Comparison of ENCODE assay signal across 13 cellular contexts in the genomic region with DNA sequence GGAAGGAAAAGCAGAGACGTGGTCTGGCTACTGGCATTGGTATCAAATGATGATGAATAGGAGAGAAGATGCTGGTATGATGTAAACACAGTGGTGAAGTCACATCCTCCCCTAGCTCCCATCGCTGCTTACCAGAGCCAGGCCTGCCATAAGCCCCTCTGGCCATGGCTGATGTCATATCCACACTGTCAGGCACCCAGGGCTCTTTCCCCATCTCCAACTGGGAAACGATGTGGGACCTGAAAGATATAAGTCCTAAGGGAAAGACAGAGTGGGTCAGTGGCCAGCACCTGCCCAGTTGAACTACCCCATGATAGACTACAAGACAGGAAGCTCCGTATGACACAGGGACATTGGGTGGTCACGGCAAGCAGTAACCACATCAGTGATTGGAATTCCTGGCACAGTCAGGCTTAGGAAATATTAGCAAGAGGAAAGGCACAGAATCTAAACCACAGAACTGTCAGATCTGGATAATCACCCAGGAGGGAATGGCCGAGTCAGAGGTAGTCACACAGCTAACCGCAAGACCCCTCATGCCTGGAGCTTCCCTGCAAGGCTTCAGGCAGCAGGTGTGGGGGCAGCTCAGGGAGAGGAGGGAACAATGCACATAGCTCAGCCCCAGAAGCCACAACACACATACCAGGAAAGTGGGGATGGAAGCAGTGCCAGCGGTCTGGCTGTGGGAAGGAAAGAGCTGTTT. TPM values are rescaled to one million over a fixed set of nuclear protein-coding genes. Genes with fewer than 3 reads are reported as not detected.
DNase-seq lines count a peak whose midpoint lies in the region; ATAC-seq, FAIRE-seq and TF ChIP-seq lines count a peak whose summit lies in the region.
"Had no signal": no experiment of that assay in that cellular context is flagged by ENCODE, and none has a peak within 500 bp of the region (broad histone marks: within the 10 kb centered on the region; RNA-seq: fewer than 3 reads in every experiment).

No MANE protein-coding gene starts in this region.

- TF ChIP-seq CTCF in fibroblast of mammary gland (conservative IDR thresholded peaks at IDR 0.05; ENCODE audit: control insufficient read depth, insufficient read depth, low read depth, low read length) (no peak), spleen (IDR thresholded peaks at IDR 0.05 in 8 of 11, conservative IDR thresholded peaks at IDR 0.05 in 3 of 11) (no peak)

- H3K9me3 ChIP-seq in spleen (peaks cover 36 to 73% (median 71%) of the 10 kb centered on the region in 8 donors), aorta (ENCODE audit: control insufficient read depth, low read length) (peaks cover 33% of the 10 kb centered on the region)

- H3K27ac Mint-ChIP-seq in activated naive CD4-positive, alpha-beta T cell treated with anti-CD3 and anti-CD28 coated beads, Interleukin-2, amount 50 U/mL, for 24 hours: peak overlapping the region; percentile 55

- 93 to 97% (median 94%) methylated on average over 8 of the region's 8 CpGs for WGBS in spleen, 5 donors
- WGBS in aorta, 2 donors: 96% methylated on average over 8 of the region's 8 CpGs

- H3K4me3 ChIP-seq in fibroblast of mammary gland (ENCODE audit: control insufficient read depth, low read depth, low read length) (no peak overlapping the region), spleen (peak overlapping the region in 1 of 8 donors; percentile 38), aorta (ENCODE audit: low read length in 2 of 2) (no peak overlapping the region)

- H3K27me3 ChIP-seq in spleen (replicated peaks in 1 of 7) (no peaks in the 10 kb centered on the region), aorta (ENCODE audit: control insufficient read depth in 1 of 2, insufficient read depth in 2 of 2, low read length in 1 of 2) (no peaks in the 10 kb centered on the region)

- H3K36me3 Mint-ChIP-seq in activated naive CD4-positive, alpha-beta T cell treated with anti-CD3 and anti-CD28 coated beads, Interleukin-2, amount 50 U/mL, for 24 hours: peaks cover 61% of the 10 kb centered on the region

- H3K4me1 Mint-ChIP-seq in activated naive CD4-positive, alpha-beta T cell treated with anti-CD3 and anti-CD28 coated beads, Interleukin-2, amount 50 U/mL, for 24 hours: peaks cover 31% of the 10 kb centered on the region

- H3K36me3 ChIP-seq in spleen: peaks cover 26 to 69% (median 50%) of the 10 kb centered on the region in 6 donors
- peaks cover 6 to 25% of the 10 kb centered on the region in 2 donors for H3K36me3 ChIP-seq in aorta (ENCODE audit: control insufficient read depth in 1 of 2, insufficient read depth in 2 of 2, low read length in 1 of 2)

- H3K4me1 ChIP-seq in spleen (peaks cover 8 to 34% (median 23%) of the 10 kb centered on the region in 6 donors), aorta (ENCODE audit: control insufficient read depth in 1 of 2, insufficient read depth in 2 of 2, low read length in 2 of 2) (peaks cover 0 to 3% of the 10 kb centered on the region in 2 donors)

- H3K27ac ChIP-seq in spleen (no peak overlapping the region), aorta (ENCODE audit: low read depth in 1 of 2, low read length in 2 of 2) (no peak overlapping the region)
- H3K27ac ChIP-seq: neutrophil had no signal

- H3K9me3 Mint-ChIP-seq in activated naive CD4-positive, alpha-beta T cell treated with anti-CD3 and anti-CD28 coated beads, Interleukin-2, amount 50 U/mL, for 24 hours: peaks cover 13% of the 10 kb centered on the region

- FAIRE-seq in GM12892 (lab: Jason Lieb, UNC): no peak

- H3K4me3 Mint-ChIP-seq in activated naive CD4-positive, alpha-beta T cell treated with anti-CD3 and anti-CD28 coated beads, Interleukin-2, amount 50 U/mL, for 24 hours: no peak overlapping the region

- ATAC-seq in aorta (ENCODE audit: low FRiP score): no peak
- ATAC-seq: stimulated activated naive CD8-positive, alpha-beta T cell treated with anti-CD3 and anti-CD28 coated beads, Interleukin-15, Interleukin-2, amounts not matched to agents 100 U/mL and 50 U/mL, for 24 hours had no signal

- H3K27me3 Mint-ChIP-seq in activated naive CD4-positive, alpha-beta T cell treated with anti-CD3 and anti-CD28 coated beads, Interleukin-2, amount 50 U/mL, for 24 hours: no peaks in the 10 kb centered on the region

- intact Hi-C loops in spleen (cut with DNase I; ENCODE audit: low total_unique reads): no loop called here
- intact Hi-C loops in aorta (cut with DNase I): no loop called here

- DNase-seq in activated naive CD4-positive, alpha-beta T cell treated with Interleukin-2 at 50 U/mL for 16 hours: no peak
- DNase-seq in RKO (ENCODE audit: low spot score): peak; percentile 40
- DNase-seq in fibroblast of mammary gland (ENCODE audit: low read depth): peak; percentile 39
- DNase-seq in spleen: peak; percentile 53
- no peak for DNase-seq in aorta
- DNase-seq in GM12892 (ENCODE audit: insufficient read length): no peak
- DNase-seq in NCI-H1694 (lab: John Stamatoyannopoulos, UW): no peak
- DNase-seq: islet precursor cell; NCI-H748 treated with DMSO at 0.1 percent for 48 hours; stimulated activated CD4-positive, alpha-beta T cell treated with anti-CD3 and anti-CD28 coated beads, Interleukin-2, amount 100 ng/mL, for 24 hours; stimulated activated naive CD8-positive, alpha-beta T cell treated with anti-CD3 and anti-CD28 coated beads, Interleukin-15, Interleukin-2, amounts not matched to agents 100 U/mL and 50 U/mL, for 24 hours had no signal

- TF ChIP-seq POLR2A in spleen (IDR thresholded peaks at IDR 0.05) (no peak), GM12892 (IDR thresholded peaks at IDR 0.05; ENCODE audit: low read depth, low read length) (no peak)

RNA-seq across cellular contexts. Expression of a gene that starts 3.8 kb away (rescaled TPM):
- total RNA-seq in spleen (10 to 100 TPM; 10.4 to 22.9 (median 16.6) TPM), aorta (10 to 100 TPM in 1 of 2 donors, 1 to 10 TPM in 1; 5.2 to 13.5 TPM)
- polyA plus RNA-seq in spleen (1 to 10 TPM; 1.5 to 3.0 (median 1.6) TPM), aorta (1 to 10 TPM; 1.0 to 1.8 TPM)
- 2.3 TPM for polyA plus RNA-seq in GM12892 (2012; ENCODE audit: missing spikeins)

RNA-seq across cellular contexts. Expression of a gene that starts 33.6 kb away (rescaled TPM):
- total RNA-seq in spleen (10 to 100 TPM in 1 of 7 donors, 1 to 10 TPM in 6; 2.7 to 23.5 (median 3.4) TPM), aorta (1 to 10 TPM; 1.9 to 3.1 TPM)
- polyA plus RNA-seq in spleen (1 to 10 TPM; 2.0 to 2.8 (median 2.2) TPM), aorta (10 to 100 TPM in 1 of 2 donors, 1 to 10 TPM in 1; 2.6 to 10.9 TPM)
- polyA plus RNA-seq in GM12892 (2012; ENCODE audit: missing spikeins): 2.0 TPM

RNA-seq across cellular contexts. Expression of a gene that starts 39.9 kb away (rescaled TPM):
- total RNA-seq in spleen (100 to 1,000 TPM in 5 of 7 donors, 10 to 100 TPM in 2; 80.3 to 177 (median 118) TPM), aorta (10 to 100 TPM; 65.7 to 92.7 TPM)
- polyA plus RNA-seq in spleen (10 to 100 TPM; 30.0 to 63.2 (median 30.4) TPM), aorta (10 to 100 TPM; 13.4 to 59.0 TPM)
- polyA plus RNA-seq in GM12892 (2012; ENCODE audit: missing spikeins): 44.0 TPM

Comparison
In these comparisons a context has a peak if more than half of its experiments do, and no peak if none do; other contexts are left out.
1. DNase-seq: peak in RKO (single experiment), fibroblast of mammary gland (single experiment) and spleen (single experiment); none in activated naive CD4-positive, alpha-beta T cell treated with Interleukin-2 at 50 U/mL for 16 hours (single experiment), aorta (0 of 2), GM12892 (single experiment) and NCI-H1694 (single experiment).